ENCODE assay signal across 26 cellular contexts in the genomic region with DNA sequence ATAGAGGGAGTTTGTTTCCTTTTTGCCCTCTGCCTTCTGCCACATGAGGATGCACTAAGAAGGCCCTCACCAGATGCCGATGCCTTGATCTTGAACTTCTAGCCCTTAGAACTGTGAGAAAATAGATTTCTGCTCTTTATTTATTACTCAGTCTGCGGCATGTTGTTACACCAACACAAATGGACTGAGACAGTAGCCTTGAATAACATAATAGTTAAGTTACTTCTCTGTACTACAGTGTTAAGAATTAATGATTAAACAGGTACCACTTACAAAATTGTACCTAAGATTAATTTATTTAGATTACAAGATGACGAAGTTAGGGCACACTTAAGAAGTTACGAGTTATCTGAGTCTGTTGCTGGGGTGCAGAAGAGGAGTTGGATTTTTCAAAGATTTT.
"Had no signal": no experiment of that assay in that cellular context is flagged by ENCODE, and none has a peak within 500 bp of the region (broad histone marks: within the 10 kb centered on the region; RNA-seq: fewer than 3 reads in every experiment).

No MANE protein-coding gene starts in this region.

- H3K36me3 ChIP-seq: ovary, prostate gland, suprapubic skin, tibial artery, transverse colon, upper lobe of right lung, uterus had no signal

- ATAC-seq: naive thymus-derived CD4-positive, alpha-beta T cell; natural killer cell; right cardiac atrium; sciatic nerve; stimulated activated memory B cell treated with anti-CD40 and anti-IgM and Interleukin-4, amounts not matched to agents 10 μg/mL and 1 μg/mL and 100 μg/mL, for 72 hours; stimulated activated naive CD8-positive, alpha-beta T cell treated with anti-CD3 and anti-CD28 coated beads, Interleukin-15, amount 100 ng/mL, for 72 hours; stimulated activated naive CD8-positive, alpha-beta T cell treated with anti-CD3 and anti-CD28 coated beads, Interleukin-15, Interleukin-2, amounts not matched to agents 100 U/mL and 50 U/mL, for 24 hours; upper lobe of right lung had no signal

- H3K9me3 Mint-ChIP-seq: natural killer cell had no signal

- H3K4me3 ChIP-seq: neural progenitor cell, ovary, prostate gland, skin epidermis, suprapubic skin, testis, tibial artery, transverse colon, upper lobe of right lung, uterus had no signal

- DNase-seq: naive thymus-derived CD4-positive, alpha-beta T cell; natural killer cell; occipital lobe; ovary; right cardiac atrium; stimulated activated CD4-positive, alpha-beta T cell treated with anti-CD3 and anti-CD28 coated beads, Interleukin-15, amount 100 ng/mL, for 24 hours; stimulated activated CD4-positive, alpha-beta T cell treated with anti-CD3 and anti-CD28 coated beads, Interleukin-2, amount 100 ng/mL, for 24 hours; stimulated activated CD4-positive, alpha-beta T cell treated with anti-CD3 and anti-CD28 coated beads, Interleukin-2, amount 100 ng/mL, for 48 hours; stimulated activated CD4-positive, alpha-beta T cell treated with anti-CD3 and anti-CD28 coated beads, Interleukin-4, amount 100 ng/mL, for 24 hours; stimulated activated naive CD4-positive, alpha-beta T cell; stimulated activated naive CD8-positive, alpha-beta T cell treated with anti-CD3 and anti-CD28 coated beads, Interleukin-15, amount 100 ng/mL, for 72 hours; stimulated activated naive CD8-positive, alpha-beta T cell treated with anti-CD3 and anti-CD28 coated beads, Interleukin-15, Interleukin-2, amounts not matched to agents 100 U/mL and 50 U/mL, for 24 hours; substantia nigra; testis; tibial artery; transverse colon; upper lobe of right lung; uterus had no signal

- H3K9ac ChIP-seq: neural progenitor cell had no signal

- H3K27ac ChIP-seq: neural progenitor cell, ovary, prostate gland, skin epidermis, suprapubic skin, testis, tibial artery, upper lobe of right lung, uterus had no signal

- H3K27me3 ChIP-seq: neural progenitor cell, ovary, suprapubic skin, testis, tibial artery, transverse colon, upper lobe of right lung, uterus had no signal

- H3K4me3 Mint-ChIP-seq: naive thymus-derived CD4-positive, alpha-beta T cell; natural killer cell; nephron; neural progenitor cell; stimulated activated memory B cell treated with anti-CD40 and anti-IgM and Interleukin-4, amounts not matched to agents 10 μg/mL and 1 μg/mL and 100 μg/mL, for 72 hours; stimulated activated naive CD8-positive, alpha-beta T cell treated with anti-CD3 and anti-CD28 coated beads, Interleukin-15, amount 100 ng/mL, for 72 hours; type B pancreatic cell had no signal

- H3K27me3 Mint-ChIP-seq: naive thymus-derived CD4-positive, alpha-beta T cell; stimulated activated memory B cell treated with anti-CD40 and anti-IgM and Interleukin-4, amounts not matched to agents 10 μg/mL and 1 μg/mL and 100 μg/mL, for 72 hours; stimulated activated naive CD8-positive, alpha-beta T cell treated with anti-CD3 and anti-CD28 coated beads, Interleukin-15, amount 100 ng/mL, for 72 hours; type B pancreatic cell had no signal

- H2AFZ ChIP-seq: neural progenitor cell had no signal

- H3K36me3 Mint-ChIP-seq: natural killer cell had no signal

- H3K4me1 Mint-ChIP-seq: neural progenitor cell had no signal

- H3K4me2 ChIP-seq: neural progenitor cell had no signal

- H3K27ac Mint-ChIP-seq: naive thymus-derived CD4-positive, alpha-beta T cell; natural killer cell; nephron; neural progenitor cell; stimulated activated memory B cell treated with anti-CD40 and anti-IgM and Interleukin-4, amounts not matched to agents 10 μg/mL and 1 μg/mL and 100 μg/mL, for 72 hours; stimulated activated naive CD8-positive, alpha-beta T cell treated with anti-CD3 and anti-CD28 coated beads, Interleukin-15, amount 100 ng/mL, for 72 hours; type B pancreatic cell had no signal

- H3K4me1 ChIP-seq: prostate gland, suprapubic skin, testis, upper lobe of right lung, uterus had no signal

- H3K9me3 ChIP-seq: ovary, prostate gland, suprapubic skin, testis, tibial artery, upper lobe of right lung, uterus had no signal
